Comparison of ENCODE assay signal across 24 cellular contexts in the genomic region with DNA sequence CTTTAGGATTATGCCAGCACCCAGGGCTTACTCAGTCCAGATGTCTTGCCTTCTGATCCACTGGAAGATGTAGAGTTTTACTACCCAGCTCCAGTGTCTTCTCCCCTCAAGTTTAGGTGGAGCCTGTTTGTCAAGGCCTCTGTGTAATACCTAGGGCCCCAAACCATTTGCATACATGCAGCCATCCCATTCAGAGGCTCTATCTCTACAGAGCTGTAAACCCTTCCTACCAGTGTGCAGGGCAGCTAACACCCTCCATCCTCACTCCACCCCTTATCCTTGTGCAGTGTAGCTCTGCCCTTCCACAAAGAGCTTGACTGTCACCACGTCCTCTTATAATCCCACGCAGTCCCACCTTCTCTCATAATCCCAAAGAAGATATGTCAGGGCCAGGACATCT. TPM values are rescaled to one million over a fixed set of nuclear protein-coding genes. Genes with fewer than 3 reads are reported as not detected.
A peak's percentile ranks its signal among the peaks of the same experiment; 100 is the strongest.
DNase-seq lines count a peak whose midpoint lies in the region; ATAC-seq, FAIRE-seq and TF ChIP-seq lines count a peak whose summit lies in the region.
"Had no signal": no experiment of that assay in that cellular context is flagged by ENCODE, and none has a peak within 500 bp of the region (broad histone marks: within the 10 kb centered on the region; RNA-seq: fewer than 3 reads in every experiment).

No MANE protein-coding gene starts in this region.

- H4K8ac ChIP-seq in neuronal stem cell (ENCODE audit: low read depth, low read length), result no peak overlapping the region

- no peaks in the 10 kb centered on the region for H3K9me3 Mint-ChIP-seq in natural killer cell
- no peaks in the 10 kb centered on the region for H3K9me3 Mint-ChIP-seq in activated T-cell treated with anti-CD3 and anti-CD28 coated beads, Interleukin-2, amount 50 U/mL, for 24 hours
- H3K9me3 Mint-ChIP-seq: CD4-positive, alpha-beta T cell had no signal

- TF ChIP-seq CTCF in A549 (IDR thresholded peaks at IDR 0.05), result no peak
- no peak for TF ChIP-seq CTCF in GM12878 (IDR thresholded peaks at IDR 0.05 in 2 of 3, conservative IDR thresholded peaks at IDR 0.05 in 1 of 3; ENCODE audit: control insufficient read depth in 2 of 3, extremely low read depth in 1 of 3, insufficient read depth in 1 of 3, low read depth in 3 of 3, low read length in 3 of 3)
- TF ChIP-seq CTCF in natural killer cell (IDR thresholded peaks at IDR 0.05), result no peak

- H3K27me3 ChIP-seq in GM12878 (replicated peaks in 1 of 2; ENCODE audit: control insufficient read depth in 2 of 2, insufficient read depth in 2 of 2, low read length in 1 of 2), result no peaks in the 10 kb centered on the region
- H3K27me3 ChIP-seq in neuronal stem cell (ENCODE audit: control insufficient read depth in 3 of 3, insufficient read depth in 3 of 3, low read depth in 1 of 3, low read length in 3 of 3), result peaks cover 0 to 5% (median 0%) of the 10 kb centered on the region in 3 experiments
- H3K27me3 ChIP-seq: BLaER1, MG63, Peyer's patch had no signal

- H2BK5ac ChIP-seq in neuronal stem cell (ENCODE audit: low read length), result no peak overlapping the region

- no peak overlapping the region for H3K14ac ChIP-seq in neuronal stem cell (ENCODE audit: low read length)

- SMC1A ChIA-PET in GM12878 (lab: Charles Lee; ENCODE audit: uncharacterized antibody, unreplicated experiment), result interaction anchor here (1.3 to 3.6 kb wide), 2 partner anchors 12 to 122 kb away, joined by 5 to 14 read pairs; no protein-coding TSS in a partner anchor

- CTCF ChIA-PET in A549 (lab: Yijun Ruan, JAX), result interaction anchor here (0.7 to 1.2 kb wide), 3 partner anchors 18 to 136 kb away, joined by 3 to 4 read pairs (median 4); no protein-coding TSS in a partner anchor
- CTCF ChIA-PET in GM12878 (lab: Yijun Ruan, JAX), result interaction anchor here (1.5 kb wide), 1 partner anchor 122 kb away, joined by 6 read pairs; no protein-coding TSS in a partner anchor

- RAD21 ChIA-PET in GM12878 (lab: Charles Lee; ENCODE audit: unreplicated experiment), result no interaction called here

- H3K9ac ChIP-seq in GM12878 (ENCODE audit: control insufficient read depth, insufficient read depth, low read length) (no peak overlapping the region), neuronal stem cell (ENCODE audit: low read depth, low read length, poor library complexity) (no peak overlapping the region)
- H3K9ac ChIP-seq: BLaER1 had no signal

- H3K4me2 ChIP-seq in A549 (no peak overlapping the region), GM12878 (ENCODE audit: control insufficient read depth, insufficient read depth) (no peak overlapping the region), neuronal stem cell (ENCODE audit: insufficient read depth, low read length, poor library complexity, severe bottlenecking) (no peak overlapping the region)
- H3K4me2 ChIP-seq: BLaER1 had no signal

- TF ChIP-seq POLR2A in A549 (IDR thresholded peaks at IDR 0.05; ENCODE audit: low read length), result no peak
- TF ChIP-seq POLR2A in GM12878 (IDR thresholded peaks at IDR 0.05; ENCODE audit: low read depth, low read length), result no peak

- no peaks in the 10 kb centered on the region for H3K79me1 ChIP-seq in neuronal stem cell (ENCODE audit: low read depth, low read length)

- H3K18ac ChIP-seq in neuronal stem cell (ENCODE audit: low read length), result peak overlapping the region; percentile 18

- POLR2A ChIA-PET in A549 (lab: Yijun Ruan, JAX), result interaction anchor here (0.5 kb wide), 1 partner anchor 63 kb away, joined by 6 read pairs; no protein-coding TSS in a partner anchor
- POLR2A ChIA-PET in GM12878 (lab: Charles Lee), result interaction anchor here (0.5 to 0.6 kb wide), 2 partner anchors 18 to 26 kb away, joined by 3 read pairs; no protein-coding TSS in a partner anchor

- H2AFZ ChIP-seq in GM12878 (ENCODE audit: control insufficient read depth, low read depth, low read length), result no peak overlapping the region
- H2AFZ ChIP-seq in neuronal stem cell (ENCODE audit: low read length), result no peak overlapping the region

- H3K27ac Mint-ChIP-seq in natural killer cell, result no peak overlapping the region
- no peak overlapping the region for H3K27ac Mint-ChIP-seq in activated T-cell treated with anti-CD3 and anti-CD28 coated beads, Interleukin-2, amount 50 U/mL, for 24 hours
- H3K27ac Mint-ChIP-seq: CD4-positive, alpha-beta T cell had no signal

- in situ Hi-C loops in GM12878 (cut with MboI), result no loop called here

- H3K36me3 Mint-ChIP-seq in natural killer cell, result no peaks in the 10 kb centered on the region
- no peaks in the 10 kb centered on the region for H3K36me3 Mint-ChIP-seq in activated T-cell treated with anti-CD3 and anti-CD28 coated beads, Interleukin-2, amount 50 U/mL, for 24 hours (ENCODE audit: low read depth)

- no TSS peak for BruUV-seq in GM12878 (replicated peaks; lab: Mats Ljungman, UMichigan)

- 90% methylated on average over 2 of the region's 2 CpGs for WGBS in A549 (ENCODE audit: missing lambda C conversion rate)
- WGBS in GM12878 (ENCODE audit: insufficient coverage, insufficient replicate concordance, low lambda C conversion rate, missing lambda C conversion rate), result 40% methylated on average over 2 of the region's 2 CpGs
- no CpG with 5 or more reads among the region's 2 CpGs for WGBS in neuronal stem cell (ENCODE audit: extremely low coverage in 2 of 2, insufficient read length in 2 of 2, insufficient replicate concordance in 1 of 2), 2 donors

- ATAC-seq in A549, result peak; percentile 25 to 44; a peak in 2 of 6 replicates
- peak; percentile 39; the same call in 2 of the 3 replicates for ATAC-seq in GM12878
- no peak for ATAC-seq in natural killer cell

- no peak overlapping the region for H2BK120ac ChIP-seq in neuronal stem cell (ENCODE audit: low read depth, low read length)

- no peak overlapping the region for H2BK15ac ChIP-seq in neuronal stem cell (ENCODE audit: low read length)

- H3K36me3 ChIP-seq in GM12878 (ENCODE audit: control insufficient read depth in 2 of 2, insufficient read depth in 2 of 2, low read length in 1 of 2), result no peaks in the 10 kb centered on the region
- H3K36me3 ChIP-seq in neuronal stem cell (replicated peaks in 1 of 2; ENCODE audit: control insufficient read depth in 2 of 2, insufficient read depth in 2 of 2, low read length in 2 of 2), result no peaks in the 10 kb centered on the region
- H3K36me3 ChIP-seq: BLaER1, MG63, Peyer's patch had no signal

- no peak for TF ChIP-seq RAD21 in A549 (conservative IDR thresholded peaks at IDR 0.05 in 1 of 2, IDR thresholded peaks at IDR 0.05 in 1 of 2)
- TF ChIP-seq RAD21 in GM12878 (IDR thresholded peaks at IDR 0.05; ENCODE audit: insufficient read depth, low read depth, low read length), result no peak

- no peak overlapping the region for H3K4ac ChIP-seq in neuronal stem cell (ENCODE audit: low read length)

- H3K27ac ChIP-seq in A549, result 0 out of 6 replicates have a peak overlapping the region, but pooled peaks of 1 of the 2 experiments have one; percentile 9
- H3K27ac ChIP-seq in GM12878 (ENCODE audit: control insufficient read depth, insufficient read depth), result no peak overlapping the region
- no peak overlapping the region for H3K27ac ChIP-seq in neuronal stem cell (replicated peaks; ENCODE audit: low read length)
- H3K27ac ChIP-seq: BLaER1, Peyer's patch, SK-N-MC had no signal

- DNase-seq in A549 (ENCODE audit: low read depth in 1 of 2, low spot score in 1 of 2), result no peak
- DNase-seq in NCI-H526 treated with DMSO at 0.1 percent for 48 hours (lab: John Stamatoyannopoulos, UW), result peak; percentile 40
- DNase-seq in GM12878 (ENCODE audit: low read depth, low spot score), result no peak
- no peak for DNase-seq in neuronal stem cell (ENCODE audit: low spot score)
- no peak for DNase-seq in medulla oblongata (ENCODE audit: extremely low spot score)
- DNase-seq in natural killer cell, result no peak
- no peak for DNase-seq in activated T-cell treated with anti-CD3 and anti-CD28 coated beads, Interleukin-2, amount 50 U/mL, for 24 hours
- DNase-seq: 8988T; CD4-positive, alpha-beta T cell; GOT3; HCEC 1CT; IMR-90; KG1; MG63; NCI-H1105 treated with DMSO at 0.1 percent for 48 hours; NCI-H2029; NCI-H446 treated with DMSO at 0.1 percent for 48 hours; NCI-H69; OCI-M1; Peyer's patch; SIG-M5 had no signal

- no peak overlapping the region for H2BK12ac ChIP-seq in neuronal stem cell (ENCODE audit: low read length)

- H3K79me2 ChIP-seq in GM12878 (ENCODE audit: control insufficient read depth, insufficient read depth, low read length), result no peaks in the 10 kb centered on the region

- no peak overlapping the region for H2AK5ac ChIP-seq in neuronal stem cell (ENCODE audit: low read depth, low read length)

- no peak overlapping the region for H3K4me3 ChIP-seq in A549
- H3K4me3 ChIP-seq in GM12878, result no peak overlapping the region
- no peak overlapping the region for H3K4me3 ChIP-seq in neuronal stem cell (ENCODE audit: low read length in 2 of 2)
- H3K4me3 ChIP-seq: BLaER1, MG63, Peyer's patch, SK-N-MC had no signal

- intact Hi-C loops in GM12878 (cut with micrococcal nuclease; ENCODE audit: unreplicated experiment), result no loop called here
- intact Hi-C loops in natural killer cell (cut with micrococcal nuclease), result no loop called here

- H4K20me1 ChIP-seq in GM12878 (ENCODE audit: control insufficient read depth, insufficient read depth), result no peaks in the 10 kb centered on the region
- H4K20me1 ChIP-seq: BLaER1 had no signal

- H4K91ac ChIP-seq in neuronal stem cell (ENCODE audit: low read depth, low read length, poor library complexity), result no peak overlapping the region

- no peak overlapping the region for H3K23ac ChIP-seq in neuronal stem cell (ENCODE audit: low read depth, low read length, poor library complexity)

- peaks cover 2 to 7% of the 10 kb centered on the region in 2 donors for H3K27me3 Mint-ChIP-seq in natural killer cell (ENCODE audit: low read depth in 2 of 2)
- no peaks in the 10 kb centered on the region for H3K27me3 Mint-ChIP-seq in activated T-cell treated with anti-CD3 and anti-CD28 coated beads, Interleukin-2, amount 50 U/mL, for 24 hours
- H3K27me3 Mint-ChIP-seq: CD4-positive, alpha-beta T cell had no signal

- H3K4me1 ChIP-seq in A549 (peaks cover 13% of the 10 kb centered on the region), GM12878 (ENCODE audit: control insufficient read depth, insufficient read depth, low read length) (peaks cover 3% of the 10 kb centered on the region), neuronal stem cell (ENCODE audit: control insufficient read depth in 2 of 2, insufficient read depth in 1 of 2, low read depth in 1 of 2, low read length in 2 of 2) (no peaks in the 10 kb centered on the region)
- H3K4me1 ChIP-seq: Peyer's patch had no signal

- H3K4me3 Mint-ChIP-seq in natural killer cell, result no peak overlapping the region
- H3K4me3 Mint-ChIP-seq in activated T-cell treated with anti-CD3 and anti-CD28 coated beads, Interleukin-2, amount 50 U/mL, for 24 hours, result no peak overlapping the region
- H3K4me3 Mint-ChIP-seq: CD4-positive, alpha-beta T cell had no signal

- H3K4me1 Mint-ChIP-seq in natural killer cell, result no peaks in the 10 kb centered on the region
- peaks cover 8% of the 10 kb centered on the region for H3K4me1 Mint-ChIP-seq in activated T-cell treated with anti-CD3 and anti-CD28 coated beads, Interleukin-2, amount 50 U/mL, for 24 hours (ENCODE audit: low read depth)

- no peaks in the 10 kb centered on the region for H3K9me3 ChIP-seq in A549
- H3K9me3 ChIP-seq in GM12878 (replicated peaks; ENCODE audit: control insufficient read depth, insufficient read depth, low read length), result no peaks in the 10 kb centered on the region; the same call in 2 of the 3 replicates
- no peaks in the 10 kb centered on the region for H3K9me3 ChIP-seq in neuronal stem cell (replicated peaks in 1 of 2; ENCODE audit: control insufficient read depth in 2 of 2, insufficient read depth in 1 of 2, low read depth in 1 of 2, low read length in 2 of 2)
- H3K9me3 ChIP-seq: MG63, Peyer's patch had no signal

- TF ChIP-seq EP300 in A549 (IDR thresholded peaks at IDR 0.05), result no peak
- TF ChIP-seq EP300 in GM12878 (IDR thresholded peaks at IDR 0.05; ENCODE audit: borderline replicate concordance in 1 of 2, control insufficient read depth in 1 of 2, low read depth in 2 of 2, low read length in 2 of 2), result no peak

- FAIRE-seq in A549 (lab: Jason Lieb, UNC) (no peak), GM12878 (lab: Jason Lieb, UNC) (peak; percentile 23)
- FAIRE-seq: D721Med had no signal

RNA-seq across cellular contexts. Expression of a gene that starts 54.6 kb away (rescaled TPM):
- polyA plus RNA-seq in A549 (2011; rRNA removed) (71.5 and 75.1 TPM in 2 replicates), A549 (2017; fragmentation: RNase III; extraction: RNeasy Plus Mini Kit Qiagen cat#74134 plus additional on column Dnase treatment) (8.1 to 8.6 TPM (median 8.5 TPM) in 3 replicates), GM12878 (2011; rRNA removed) (87.4 and 116 TPM in 2 replicates), GM12878 (2014; fragmentation: Illumina TruSeq; extraction: Trizol) (38.2 and 55.0 TPM in 2 replicates), GM12878 (2014; fragmentation: Nextera tagmentation; extraction: Ambion mirVana) (10 to 100 TPM; 14.5 to 14.6 TPM), GM12878 (2014; rRNA removed) (29.2 and 34.3 TPM in 2 replicates), GM12878 (2016; fragmentation: Nextera tagmentation; extraction: Ambion mirVana) (10 to 100 TPM; 46.2 to 49.2 TPM)
- polyA plus RNA-seq in A549 (2012; cell fraction: cytosol; rRNA removed), result 4.5 and 5.3 TPM in 2 replicates
- 9.5 and 21.7 TPM in 2 replicates for polyA plus RNA-seq in A549 (2012; cell fraction: nucleus; rRNA removed)
- polyA minus RNA-seq in A549 (2011; rRNA and poly(A)+ RNA removed), result 49.4 and 50.0 TPM in 2 replicates
- 327 and 357 TPM in 2 replicates for total RNA-seq in GM12878 (2013; cell fraction: nucleolus; rRNA removed)
- total RNA-seq in GM12878 (2014; rRNA removed) (35.2 and 42.1 TPM in 2 replicates), GM12878 (2014; rRNA removed; fragmentation: Illumina TruSeq; extraction: Trizol) (46.3 and 49.8 TPM in 2 replicates), GM12878 (2021) (55.0 and 59.4 TPM in 2 replicates), natural killer cell (100 to 1,000 TPM; 121 to 134 (median 124) TPM)
- 38.8 TPM for polyA plus RNA-seq in GM12878 (2011; ENCODE audit: low read depth)
- 26.8 and 34.0 TPM in 2 replicates for polyA plus RNA-seq in GM12878 (2011; cell fraction: cytosol; rRNA removed)
- 94.3 and 132 TPM in 2 replicates for polyA plus RNA-seq in GM12878 (2011; cell fraction: nucleus; rRNA removed)
- 48.8 and 69.8 TPM in 2 replicates for polyA plus RNA-seq in GM12878 (2012)
- 45.8 and 63.5 TPM in 2 replicates for polyA minus RNA-seq in GM12878 (2011; rRNA and poly(A)+ RNA removed)
- 13.2 and 23.1 TPM in 2 replicates for polyA minus RNA-seq in GM12878 (2011; cell fraction: cytosol; rRNA and poly(A)+ RNA removed)
- 42.9 and 56.6 TPM in 2 replicates for polyA minus RNA-seq in GM12878 (2011; cell fraction: nucleus; rRNA and poly(A)+ RNA removed)
- 6.6 TPM for polyA plus RNA-seq in neuronal stem cell (2013, experiment 1 of 2)
- 7.1 TPM for polyA plus RNA-seq in neuronal stem cell (2013, experiment 2 of 2)

Comparison
In these comparisons a context has a peak if more than half of its experiments do, and no peak if none do; other contexts are left out.
1. ATAC-seq: peak in A549 (2 of 2) and GM12878 (single experiment); none in natural killer cell (0 of 3).